In genomic region chr1:110084226-110085078, GRCh38 we compare ENCODE assay signal across 8 cellular contexts. TPM values are rescaled to one million over a fixed set of nuclear protein-coding genes. Genes with fewer than 3 reads are reported as not detected.
DNase-seq lines count a peak whose midpoint lies in the region; ATAC-seq and TF ChIP-seq lines count a peak whose summit lies in the region.

No MANE protein-coding gene starts in this region.

- DNase-seq in activated naive CD8-positive, alpha-beta T cell treated with anti-CD3 and anti-CD28 coated beads for 36 hours = peak; percentile 46
- DNase-seq in hepatocyte (ENCODE audit: low spot score) (peak; percentile 69), retina (peak; percentile 80), NCI-H510A (lab: John Stamatoyannopoulos, UW) (no peak), NCI-H1436 treated with DMSO at 0.1 percent for 48 hours (lab: John Stamatoyannopoulos, UW) (no peak)

- H3K9ac ChIP-seq in BLaER1 (no peak overlapping the region), HUES48 (ENCODE audit: low read depth, low read length) (no peak overlapping the region)

- H3K9me3 ChIP-seq in BLaER1 = no peaks in the 10 kb centered on the region
- no peaks in the 10 kb centered on the region for H3K9me3 ChIP-seq in HUES48 (ENCODE audit: control insufficient read depth, insufficient read depth, low read length)
- no peaks in the 10 kb centered on the region for H3K9me3 ChIP-seq in hepatocyte (ENCODE audit: low read depth)

- peaks cover 74% of the 10 kb centered on the region for H3K27me3 ChIP-seq in BLaER1
- peaks cover 77% of the 10 kb centered on the region for H3K27me3 ChIP-seq in HUES48 (ENCODE audit: control insufficient read depth, insufficient read depth, low read length)
- peaks cover 58% of the 10 kb centered on the region for H3K27me3 ChIP-seq in hepatocyte

- no peaks in the 10 kb centered on the region for H3K36me3 Mint-ChIP-seq in activated naive CD8-positive, alpha-beta T cell treated with anti-CD3 and anti-CD28 coated beads for 36 hours

- TF ChIP-seq CTCF in hepatocyte (IDR thresholded peaks at IDR 0.05; ENCODE audit: poor library complexity) = no peak

- H2AFZ ChIP-seq in hepatocyte = peak overlapping the region; percentile 95

- H3K9me3 Mint-ChIP-seq in activated naive CD8-positive, alpha-beta T cell treated with anti-CD3 and anti-CD28 coated beads for 36 hours = no peaks in the 10 kb centered on the region

- H3K4me1 Mint-ChIP-seq in activated naive CD8-positive, alpha-beta T cell treated with anti-CD3 and anti-CD28 coated beads for 36 hours = peaks cover 10% of the 10 kb centered on the region

- H3K27ac Mint-ChIP-seq in activated naive CD8-positive, alpha-beta T cell treated with anti-CD3 and anti-CD28 coated beads for 36 hours = no peak overlapping the region

- peaks cover 32% of the 10 kb centered on the region for H3K4me1 ChIP-seq in BLaER1
- H3K4me1 ChIP-seq in HUES48 (ENCODE audit: control insufficient read depth, insufficient read depth, low read length) = peaks cover 5% of the 10 kb centered on the region
- H3K4me1 ChIP-seq in hepatocyte (ENCODE audit: insufficient read depth) = peaks cover 18% of the 10 kb centered on the region

- WGBS in hepatocyte (ENCODE audit: low lambda C conversion rate, missing lambda C conversion rate) = 5% methylated on average over 72 of the region's 72 CpGs

- H3K9me2 ChIP-seq in hepatocyte (replicated peaks; ENCODE audit: insufficient read depth) = no peaks in the 10 kb centered on the region

- H3K27me3 Mint-ChIP-seq in activated naive CD8-positive, alpha-beta T cell treated with anti-CD3 and anti-CD28 coated beads for 36 hours = peaks cover 79% of the 10 kb centered on the region

- ATAC-seq in HG03354 (IDR thresholded peaks at IDR 0.05; ENCODE audit: poor library complexity, severe bottlenecking, unreplicated experiment) = no peak

- H3K27ac ChIP-seq in BLaER1 (no peak overlapping the region), HUES48 (ENCODE audit: low read depth, low read length) (no peak overlapping the region), hepatocyte (no peak overlapping the region)

- no peaks in the 10 kb centered on the region for H3K79me2 ChIP-seq in hepatocyte

- H3K4me3 ChIP-seq in BLaER1 = peak overlapping the region; percentile 63
- peak overlapping the region; percentile 55 for H3K4me3 ChIP-seq in HUES48 (ENCODE audit: low read depth, low read length)
- peak overlapping the region; percentile 52 for H3K4me3 ChIP-seq in hepatocyte

- H4K20me1 ChIP-seq in BLaER1 (peaks cover 35% of the 10 kb centered on the region), hepatocyte (ENCODE audit: insufficient read depth, poor library complexity, severe bottlenecking) (no peaks in the 10 kb centered on the region)

- H3K4me2 ChIP-seq in BLaER1 = peak overlapping the region; percentile 89
- peak overlapping the region; percentile 100 for H3K4me2 ChIP-seq in hepatocyte

- H3K36me3 ChIP-seq in BLaER1 = no peaks in the 10 kb centered on the region
- H3K36me3 ChIP-seq in HUES48 (ENCODE audit: control insufficient read depth, insufficient read depth, low read length) = no peaks in the 10 kb centered on the region
- H3K36me3 ChIP-seq in hepatocyte (replicated peaks; ENCODE audit: insufficient read depth, low read depth) = no peaks in the 10 kb centered on the region

- H3K4me3 Mint-ChIP-seq in activated naive CD8-positive, alpha-beta T cell treated with anti-CD3 and anti-CD28 coated beads for 36 hours = peak overlapping the region; percentile 76

RNA-seq across cellular contexts. Expression of gene ALX3, which starts 14.0 kb away (rescaled TPM):
- not detected for total RNA-seq in activated naive CD8-positive, alpha-beta T cell treated with anti-CD3 and anti-CD28 coated beads for 36 hours
- total RNA-seq in hepatocyte = 0.27 and 1.6 TPM in 2 replicates
- 0.36 and 0.92 TPM in 2 replicates for polyA plus RNA-seq in hepatocyte

RNA-seq across cellular contexts. Expression of gene UBL4B, which starts 27.8 kb away (rescaled TPM):
- total RNA-seq in activated naive CD8-positive, alpha-beta T cell treated with anti-CD3 and anti-CD28 coated beads for 36 hours = not detected
- not detected in 2 replicates for total RNA-seq in hepatocyte
- polyA plus RNA-seq in hepatocyte = not detected in 2 replicates

RNA-seq across cellular contexts. Expression of gene STRIP1, which starts 50.0 kb away (rescaled TPM):
- total RNA-seq in activated naive CD8-positive, alpha-beta T cell treated with anti-CD3 and anti-CD28 coated beads for 36 hours = 10 to 100 TPM; 29.9 to 31.8 TPM
- total RNA-seq in hepatocyte = 44.6 and 49.0 TPM in 2 replicates
- polyA plus RNA-seq in hepatocyte = 29.1 and 38.0 TPM in 2 replicates

Comparison
In these comparisons a context has a peak if more than half of its experiments do, and no peak if none do; other contexts are left out.
1. DNase-seq: peak in activated naive CD8-positive, alpha-beta T cell treated with anti-CD3 and anti-CD28 coated beads for 36 hours (single experiment), hepatocyte (single experiment) and retina (single experiment); none in NCI-H510A (single experiment) and NCI-H1436 treated with DMSO at 0.1 percent for 48 hours (single experiment).
2. Peak in every context shown above with its lines, with median percentiles within 50 percentile points of each other: H3K4me3 ChIP-seq.